Comparison of ENCODE assay signal across 28 cellular contexts in genomic region chr3:128621234-128621633, GRCh38. TPM values are rescaled to one million over a fixed set of nuclear protein-coding genes. Genes with fewer than 3 reads are reported as not detected.
DNase-seq lines count a peak whose midpoint lies in the region; TF ChIP-seq lines count a peak whose summit lies in the region.
"Had no signal": no experiment of that assay in that cellular context is flagged by ENCODE, and none has a peak within 500 bp of the region (broad histone marks: within the 10 kb centered on the region; RNA-seq: fewer than 3 reads in every experiment).

No MANE protein-coding gene starts in this region.

- no peak overlapping the region for H3K4me3 Mint-ChIP-seq in activated naive CD4-positive, alpha-beta T cell treated with anti-CD3 and anti-CD28 coated beads for 36 hours
- peak overlapping the region in 1 of 4 donors; percentile 98 for H3K4me3 Mint-ChIP-seq in IgD-negative memory B cell
- no peak overlapping the region for H3K4me3 Mint-ChIP-seq in dendritic cell treated with granulocyte-macrophage colony-stimulating factor and Interleukin-4, amounts not matched to agents 40 ng/mL and 50 ng/mL, for 4 days
- H3K4me3 Mint-ChIP-seq: nephron progenitor cell had no signal

- H3K4me1 Mint-ChIP-seq in activated naive CD4-positive, alpha-beta T cell treated with anti-CD3 and anti-CD28 coated beads for 36 hours (ENCODE audit: low read depth), result peaks cover 32% of the 10 kb centered on the region
- peaks cover 13 to 21% (median 16%) of the 10 kb centered on the region in 3 donors for H3K4me1 Mint-ChIP-seq in IgD-negative memory B cell
- H3K4me1 Mint-ChIP-seq in dendritic cell treated with granulocyte-macrophage colony-stimulating factor and Interleukin-4, amounts not matched to agents 40 ng/mL and 50 ng/mL, for 4 days (ENCODE audit: low read depth), result peaks cover 67% of the 10 kb centered on the region

- no peak overlapping the region for H2BK5ac ChIP-seq in neuronal stem cell (ENCODE audit: low read length)

- H2BK15ac ChIP-seq in neuronal stem cell (ENCODE audit: low read length), result no peak overlapping the region

- no peak overlapping the region for H3K4me2 ChIP-seq in neuronal stem cell (ENCODE audit: insufficient read depth, low read length, poor library complexity, severe bottlenecking)

- H3K18ac ChIP-seq in neuronal stem cell (ENCODE audit: low read length), result no peak overlapping the region

- H3K27me3 ChIP-seq in thyroid gland (no peaks in the 10 kb centered on the region), neuronal stem cell (ENCODE audit: control insufficient read depth in 3 of 3, insufficient read depth in 3 of 3, low read depth in 1 of 3, low read length in 3 of 3) (no peaks in the 10 kb centered on the region)
- H3K27me3 ChIP-seq: adrenal gland, BE2C, gastroesophageal sphincter, ovary, testis, uterus had no signal

- no peak overlapping the region for H3K9ac ChIP-seq in neuronal stem cell (ENCODE audit: low read depth, low read length, poor library complexity)
- H3K9ac ChIP-seq: GM23248 had no signal

- TF ChIP-seq POLR2A in thyroid gland (IDR thresholded peaks at IDR 0.05), result no peak

- H2BK120ac ChIP-seq in neuronal stem cell (ENCODE audit: low read depth, low read length), result no peak overlapping the region

- peak overlapping the region in 2 of 3 donors; percentile 51 to 73 for H3K27ac ChIP-seq in thyroid gland
- no peak overlapping the region for H3K27ac ChIP-seq in neuronal stem cell (replicated peaks; ENCODE audit: low read length)
- H3K27ac ChIP-seq: ovary, testis, uterus, VCaP had no signal

- no peak overlapping the region for H2AFZ ChIP-seq in neuronal stem cell (ENCODE audit: low read length)
- H2AFZ ChIP-seq: GM23248 had no signal

- no peak overlapping the region for H2BK12ac ChIP-seq in neuronal stem cell (ENCODE audit: low read length)

- CTCF ChIA-PET in activated naive CD4-positive, alpha-beta T cell treated with anti-CD3 and anti-CD28 coated beads for 36 hours (lab: Charles Lee), result no interaction called here

- no peak overlapping the region for H4K91ac ChIP-seq in neuronal stem cell (ENCODE audit: low read depth, low read length, poor library complexity)

- no peak overlapping the region for H3K4ac ChIP-seq in neuronal stem cell (ENCODE audit: low read length)

- H3K27me3 Mint-ChIP-seq in activated naive CD4-positive, alpha-beta T cell treated with anti-CD3 and anti-CD28 coated beads for 36 hours (ENCODE audit: low read depth), result no peaks in the 10 kb centered on the region
- H3K27me3 Mint-ChIP-seq in IgD-negative memory B cell, result no peaks in the 10 kb centered on the region
- no peaks in the 10 kb centered on the region for H3K27me3 Mint-ChIP-seq in dendritic cell treated with granulocyte-macrophage colony-stimulating factor and Interleukin-4, amounts not matched to agents 40 ng/mL and 50 ng/mL, for 4 days

- H3K79me1 ChIP-seq in neuronal stem cell (ENCODE audit: low read depth, low read length), result peaks cover 7% of the 10 kb centered on the region

- H4K8ac ChIP-seq in neuronal stem cell (ENCODE audit: low read depth, low read length), result no peak overlapping the region

- no peak overlapping the region for H3K23ac ChIP-seq in neuronal stem cell (ENCODE audit: low read depth, low read length, poor library complexity)

- no peak overlapping the region for H2AK5ac ChIP-seq in neuronal stem cell (ENCODE audit: low read depth, low read length)

- peaks cover 59% of the 10 kb centered on the region for H3K36me3 Mint-ChIP-seq in activated naive CD4-positive, alpha-beta T cell treated with anti-CD3 and anti-CD28 coated beads for 36 hours (ENCODE audit: low read depth)
- H3K36me3 Mint-ChIP-seq in IgD-negative memory B cell, result no peaks in the 10 kb centered on the region
- peaks cover 87% of the 10 kb centered on the region for H3K36me3 Mint-ChIP-seq in dendritic cell treated with granulocyte-macrophage colony-stimulating factor and Interleukin-4, amounts not matched to agents 40 ng/mL and 50 ng/mL, for 4 days (ENCODE audit: low read depth)

- 83 to 84% methylated on average over 6 of the region's 6 CpGs for WGBS in thyroid gland, 2 donors
- WGBS in neuronal stem cell (ENCODE audit: extremely low coverage in 2 of 2, insufficient read length in 2 of 2, insufficient replicate concordance in 1 of 2), 2 donors, result no CpG with 5 or more reads among the region's 6 CpGs

- peaks cover 44 to 57% of the 10 kb centered on the region in 2 donors for H3K36me3 ChIP-seq in thyroid gland
- peaks cover 52 to 86% of the 10 kb centered on the region in 2 donors for H3K36me3 ChIP-seq in neuronal stem cell (replicated peaks in 1 of 2; ENCODE audit: control insufficient read depth in 2 of 2, insufficient read depth in 2 of 2, low read length in 2 of 2)
- H3K36me3 ChIP-seq: ovary, uterus had no signal

- TF ChIP-seq CTCF in thyroid gland (IDR thresholded peaks at IDR 0.05), result no peak

- intact Hi-C loops in activated naive CD4-positive, alpha-beta T cell treated with anti-CD3 and anti-CD28 coated beads for 36 hours (cut with micrococcal nuclease), result no loop called here
- intact Hi-C loops in dendritic cell treated with granulocyte-macrophage colony-stimulating factor and Interleukin-4, amounts not matched to agents 40 ng/mL and 50 ng/mL, for 4 days (cut with micrococcal nuclease), result no loop called here
- intact Hi-C loops in thyroid gland (cut with DNase I), result no loop called here

- no peak overlapping the region for H3K14ac ChIP-seq in neuronal stem cell (ENCODE audit: low read length)

- H3K4me3 ChIP-seq in thyroid gland (replicated peaks in 1 of 3) (no peak overlapping the region), neuronal stem cell (ENCODE audit: low read length in 2 of 2) (no peak overlapping the region)
- H3K4me3 ChIP-seq: adrenal gland, gastroesophageal sphincter, GM23248, mucosa of descending colon, ovary, testis, uterus had no signal

- peak overlapping the region; percentile 90 for H3K27ac Mint-ChIP-seq in activated naive CD4-positive, alpha-beta T cell treated with anti-CD3 and anti-CD28 coated beads for 36 hours
- peak overlapping the region in 2 of 3 donors; percentile 5 to 10 for H3K27ac Mint-ChIP-seq in IgD-negative memory B cell
- peak overlapping the region; percentile 27 for H3K27ac Mint-ChIP-seq in dendritic cell treated with granulocyte-macrophage colony-stimulating factor and Interleukin-4, amounts not matched to agents 40 ng/mL and 50 ng/mL, for 4 days
- H3K27ac Mint-ChIP-seq: nephron progenitor cell had no signal

- no peak for DNase-seq in activated naive CD4-positive, alpha-beta T cell treated with anti-CD3 and anti-CD28 coated beads for 36 hours
- DNase-seq in activated naive CD4-positive, alpha-beta T cell (lab: John Stamatoyannopoulos, UW), result no peak
- DNase-seq in thyroid gland (no peak), neuronal stem cell (ENCODE audit: low spot score) (no peak), T-helper 9 cell (no peak)
- DNase-seq: activated CD4-positive, alpha-beta T cell treated with anti-CD3 and anti-CD28 coated beads for 4 hours; activated CD8-positive, alpha-beta memory T cell treated with anti-CD3 and anti-CD28 coated beads, Interleukin-2, amount 50 U/mL, for 4 hours; adrenal gland; BE2C; GM23248; KG1; kidney glomerular epithelial cell; mucosa of descending colon; NCI-H1092 treated with DMSO at 0.1 percent for 48 hours; NCI-H1694 treated with DMSO at 0.1 percent for 48 hours; NCI-H82; nephron progenitor cell; ovary; SIG-M5; stimulated activated naive CD4-positive, alpha-beta T cell treated with Interleukin-2 at 50 U/mL for 16 hours; T1000; testis; uterus had no signal

- no peaks in the 10 kb centered on the region for H3K9me3 Mint-ChIP-seq in activated naive CD4-positive, alpha-beta T cell treated with anti-CD3 and anti-CD28 coated beads for 36 hours
- H3K9me3 Mint-ChIP-seq in IgD-negative memory B cell, result peaks cover 0 to 1% (median 0%) of the 10 kb centered on the region in 3 donors
- H3K9me3 Mint-ChIP-seq in dendritic cell treated with granulocyte-macrophage colony-stimulating factor and Interleukin-4, amounts not matched to agents 40 ng/mL and 50 ng/mL, for 4 days, result no peaks in the 10 kb centered on the region
- H3K9me3 Mint-ChIP-seq: brain, nephron progenitor cell had no signal

- H3K4me1 ChIP-seq in thyroid gland (peaks cover 10 to 59% of the 10 kb centered on the region in 2 donors), neuronal stem cell (ENCODE audit: control insufficient read depth in 2 of 2, insufficient read depth in 1 of 2, low read depth in 1 of 2, low read length in 2 of 2) (peaks cover 3 to 10% of the 10 kb centered on the region in 2 donors)
- H3K4me1 ChIP-seq: BE2C, uterus had no signal

- H3K9me3 ChIP-seq in thyroid gland, result no peaks in the 10 kb centered on the region
- H3K9me3 ChIP-seq in neuronal stem cell (replicated peaks in 1 of 2; ENCODE audit: control insufficient read depth in 2 of 2, insufficient read depth in 1 of 2, low read depth in 1 of 2, low read length in 2 of 2), result no peaks in the 10 kb centered on the region
- H3K9me3 ChIP-seq: adrenal gland, BE2C, gastroesophageal sphincter, mucosa of descending colon, ovary, testis, uterus had no signal

RNA-seq across cellular contexts. Expression of gene RPN1, which starts 29.4 kb away (rescaled TPM):
- total RNA-seq in activated naive CD4-positive, alpha-beta T cell treated with anti-CD3 and anti-CD28 coated beads for 36 hours, result 100 to 1,000 TPM; 124 to 129 TPM
- polyA plus RNA-seq in IgD-negative memory B cell, result 172 TPM
- 100 to 1,000 TPM; 368 to 750 (median 528) TPM for total RNA-seq in thyroid gland
- polyA plus RNA-seq in neuronal stem cell (2013, experiment 1 of 2), result 119 TPM
- 117 TPM for polyA plus RNA-seq in neuronal stem cell (2013, experiment 2 of 2)

Comparison
In these comparisons a context has a peak if more than half of its experiments do, and no peak if none do; other contexts are left out.
1. H3K27ac Mint-ChIP-seq: peak in every context shown above with its lines; median percentile 90 in activated naive CD4-positive, alpha-beta T cell treated with anti-CD3 and anti-CD28 coated beads for 36 hours; 27 in dendritic cell treated with granulocyte-macrophage colony-stimulating factor and Interleukin-4, amounts not matched to agents 40 ng/mL and 50 ng/mL, for 4 days; 8 in IgD-negative memory B cell.